In the genomic region with DNA sequence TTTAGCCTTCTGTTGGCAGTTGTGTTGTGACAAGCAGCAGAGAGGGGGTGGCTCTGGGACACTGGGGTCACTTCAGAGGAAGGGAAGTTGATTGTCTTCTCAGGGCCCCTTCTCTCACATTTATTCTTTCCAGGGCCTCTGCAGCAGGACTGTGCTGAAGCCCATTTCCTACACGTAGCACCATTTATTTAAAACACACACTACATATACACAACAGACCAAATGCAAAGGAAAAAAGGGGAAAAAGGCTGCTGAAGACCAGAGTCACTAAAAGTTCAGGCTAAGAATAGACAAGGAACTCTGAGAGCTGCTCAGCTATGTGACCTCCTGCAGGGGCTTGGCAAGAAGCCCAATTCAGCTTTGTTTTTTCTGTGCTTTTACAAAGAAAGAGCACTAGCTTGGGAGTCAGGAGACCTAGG, we compare ENCODE assay signal across 11 cellular contexts. TPM values are rescaled to one million over a fixed set of nuclear protein-coding genes. Genes with fewer than 3 reads are reported as not detected.
A peak's percentile ranks its signal among the peaks of the same experiment; 100 is the strongest.
DNase-seq lines count a peak whose midpoint lies in the region; TF ChIP-seq lines count a peak whose summit lies in the region.
"Had no signal": no experiment of that assay in that cellular context is flagged by ENCODE, and none has a peak within 500 bp of the region (broad histone marks: within the 10 kb centered on the region; RNA-seq: fewer than 3 reads in every experiment).

No MANE protein-coding gene starts in this region.

- no peak for TF ChIP-seq POLR2A in sigmoid colon (IDR thresholded peaks at IDR 0.05)

- H3K27ac Mint-ChIP-seq in activated T-helper 2 cell treated with anti-CD3 and anti-CD28 coated beads, Interferon-gamma antibody, Interleukin-2, Interleukin-4, amounts not matched to agents 10 μg/mL and 5 μg/mL and 100 μg/mL, durations not matched to agents 14 hours and 24 hours and 36 hours: no peak overlapping the region
- H3K27ac Mint-ChIP-seq: activated naive CD4-positive, alpha-beta T cell treated with anti-CD3 and anti-CD28 coated beads, Interleukin-2, amount 50 U/mL, for 24 hours had no signal

- H3K27me3 Mint-ChIP-seq in activated T-helper 2 cell treated with anti-CD3 and anti-CD28 coated beads, Interferon-gamma antibody, Interleukin-2, Interleukin-4, amounts not matched to agents 10 μg/mL and 5 μg/mL and 100 μg/mL, durations not matched to agents 14 hours and 24 hours and 36 hours (ENCODE audit: low read depth): no peaks in the 10 kb centered on the region
- H3K27me3 Mint-ChIP-seq: activated naive CD4-positive, alpha-beta T cell treated with anti-CD3 and anti-CD28 coated beads, Interleukin-2, amount 50 U/mL, for 24 hours had no signal

- no peaks in the 10 kb centered on the region for H3K36me3 Mint-ChIP-seq in activated T-helper 2 cell treated with anti-CD3 and anti-CD28 coated beads, Interferon-gamma antibody, Interleukin-2, Interleukin-4, amounts not matched to agents 10 μg/mL and 5 μg/mL and 100 μg/mL, durations not matched to agents 14 hours and 24 hours and 36 hours (ENCODE audit: low read depth)
- H3K36me3 Mint-ChIP-seq: activated naive CD4-positive, alpha-beta T cell treated with anti-CD3 and anti-CD28 coated beads, Interleukin-2, amount 50 U/mL, for 24 hours had no signal

- TF ChIP-seq CTCF in sigmoid colon (IDR thresholded peaks at IDR 0.05): no peak

- TF ChIP-seq EP300 in sigmoid colon (IDR thresholded peaks at IDR 0.05): no peak

- H3K27me3 ChIP-seq in SJCRH30 (no peaks in the 10 kb centered on the region), sigmoid colon (no peaks in the 10 kb centered on the region)

- WGBS in sigmoid colon, 2 donors: 45 to 94% methylated on average over 1 of the region's 1 CpG

- H3K4me1 Mint-ChIP-seq in activated T-helper 2 cell treated with anti-CD3 and anti-CD28 coated beads, Interferon-gamma antibody, Interleukin-2, Interleukin-4, amounts not matched to agents 10 μg/mL and 5 μg/mL and 100 μg/mL, durations not matched to agents 14 hours and 24 hours and 36 hours (ENCODE audit: low read depth): peaks cover 6% of the 10 kb centered on the region

- H3K4me1 ChIP-seq in SJCRH30: peaks cover 42% of the 10 kb centered on the region
- H3K4me1 ChIP-seq in sigmoid colon: peaks cover 0 to 18% (median 15%) of the 10 kb centered on the region in 4 donors

- H3K27ac ChIP-seq in SJCRH30: no peak overlapping the region; the same call in 1 of the 2 replicates
- peak overlapping the region; percentile 2 to 54 (median 20) for H3K27ac ChIP-seq in sigmoid colon

- H3K4me3 ChIP-seq in SJCRH30: no peak overlapping the region
- no peak overlapping the region for H3K4me3 ChIP-seq in sigmoid colon

- DNase-seq in HCEC 1CT: peak; percentile 43
- DNase-seq in SJCRH30: peak; percentile 59 to 75
- DNase-seq in glomerular visceral epithelial cell (ENCODE audit: extremely low spot score): peak; percentile 60
- DNase-seq in sigmoid colon: no peak
- no peak for DNase-seq in activated T-helper 2 cell treated with anti-CD3 and anti-CD28 coated beads, Interferon-gamma antibody, Interleukin-2, Interleukin-4, amounts not matched to agents 10 μg/mL and 5 μg/mL and 100 μg/mL, durations not matched to agents 14 hours and 24 hours and 36 hours (ENCODE audit: low spot score)
- no peak for DNase-seq in NCI-H2107 (lab: John Stamatoyannopoulos, UW)
- DNase-seq in activated CD8-positive, alpha-beta memory T cell treated with anti-CD3 and anti-CD28 coated beads, Interleukin-2, amount 50 U/mL, for 4 hours: no peak
- DNase-seq in DMS79 (lab: John Stamatoyannopoulos, UW): no peak
- DNase-seq: NCI-H187 had no signal

- H3K9me3 ChIP-seq in SJCRH30 (replicated peaks) (no peaks in the 10 kb centered on the region), sigmoid colon (no peaks in the 10 kb centered on the region)

- H3K4me3 Mint-ChIP-seq in activated T-helper 2 cell treated with anti-CD3 and anti-CD28 coated beads, Interferon-gamma antibody, Interleukin-2, Interleukin-4, amounts not matched to agents 10 μg/mL and 5 μg/mL and 100 μg/mL, durations not matched to agents 14 hours and 24 hours and 36 hours (ENCODE audit: low read depth): no peak overlapping the region
- H3K4me3 Mint-ChIP-seq: activated naive CD4-positive, alpha-beta T cell treated with anti-CD3 and anti-CD28 coated beads, Interleukin-2, amount 50 U/mL, for 24 hours; neural crest cell had no signal

- intact Hi-C loops in sigmoid colon (cut with DNase I): no loop called here
- intact Hi-C loops in activated T-helper 2 cell treated with anti-CD3 and anti-CD28 coated beads, Interferon-gamma antibody, Interleukin-2, Interleukin-4, amounts not matched to agents 10 μg/mL and 5 μg/mL and 100 μg/mL, durations not matched to agents 14 hours and 24 hours and 36 hours (cut with micrococcal nuclease): loop anchor here (5.0 kb wide), 1 partner anchor 35 kb away; no protein-coding TSS in a partner anchor

- H3K36me3 ChIP-seq in SJCRH30 (no peaks in the 10 kb centered on the region), sigmoid colon (no peaks in the 10 kb centered on the region)

- H3K9me3 Mint-ChIP-seq in activated T-helper 2 cell treated with anti-CD3 and anti-CD28 coated beads, Interferon-gamma antibody, Interleukin-2, Interleukin-4, amounts not matched to agents 10 μg/mL and 5 μg/mL and 100 μg/mL, durations not matched to agents 14 hours and 24 hours and 36 hours: no peaks in the 10 kb centered on the region
- H3K9me3 Mint-ChIP-seq: activated naive CD4-positive, alpha-beta T cell treated with anti-CD3 and anti-CD28 coated beads, Interleukin-2, amount 50 U/mL, for 24 hours; neural crest cell had no signal

RNA-seq across cellular contexts. Expression of a gene that starts 28.3 kb away (rescaled TPM):
- total RNA-seq in SJCRH30 (2014; rRNA removed; shearing (Covaris generic)): 0.04 TPM in 1 of 2 replicates, not detected in the other
- under 1 TPM in 2 of 4 donors, not detected in 2; 0.36 to 0.83 TPM for total RNA-seq in sigmoid colon
- polyA plus RNA-seq in sigmoid colon: under 1 TPM in 1 of 3 donors, not detected in 2; 0.28 TPM
- total RNA-seq in activated T-helper 2 cell treated with anti-CD3 and anti-CD28 coated beads, Interferon-gamma antibody, Interleukin-2, Interleukin-4, amounts not matched to agents 10 μg/mL and 5 μg/mL and 100 μg/mL, durations not matched to agents 14 hours and 24 hours and 36 hours: 0.09 and 0.11 TPM in 2 replicates
- total RNA-seq: neural crest cell had no signal

RNA-seq across cellular contexts. Expression of a gene that starts 39.4 kb away (rescaled TPM):
- total RNA-seq in SJCRH30 (2014; rRNA removed; shearing (Covaris generic)): 6.9 and 8.7 TPM in 2 replicates
- 1 to 10 TPM; 2.1 to 5.3 (median 3.3) TPM for total RNA-seq in sigmoid colon
- 1 to 10 TPM; 1.2 to 9.3 (median 1.8) TPM for polyA plus RNA-seq in sigmoid colon
- 20.2 and 23.8 TPM in 2 replicates for total RNA-seq in activated T-helper 2 cell treated with anti-CD3 and anti-CD28 coated beads, Interferon-gamma antibody, Interleukin-2, Interleukin-4, amounts not matched to agents 10 μg/mL and 5 μg/mL and 100 μg/mL, durations not matched to agents 14 hours and 24 hours and 36 hours

Comparison
In these comparisons a context has a peak if more than half of its experiments do, and no peak if none do; other contexts are left out.
1. DNase-seq: peak in HCEC 1CT (single experiment), SJCRH30 (2 of 2) and glomerular visceral epithelial cell (single experiment); none in sigmoid colon (single experiment), activated T-helper 2 cell treated with anti-CD3 and anti-CD28 coated beads, Interferon-gamma antibody, Interleukin-2, Interleukin-4, amounts not matched to agents 10 μg/mL and 5 μg/mL and 100 μg/mL, durations not matched to agents 14 hours and 24 hours and 36 hours (single experiment), NCI-H2107 (single experiment), activated CD8-positive, alpha-beta memory T cell treated with anti-CD3 and anti-CD28 coated beads, Interleukin-2, amount 50 U/mL, for 4 hours (single experiment) and DMS79 (single experiment).